Comparison of ENCODE assay signal across 9 cellular contexts in genomic region chr10:60148266-60148840, GRCh38.
DNase-seq lines count a peak whose midpoint lies in the region; ATAC-seq, FAIRE-seq and TF ChIP-seq lines count a peak whose summit lies in the region.
"Had no signal": no experiment of that assay in that cellular context is flagged by ENCODE, and none has a peak within 500 bp of the region (broad histone marks: within the 10 kb centered on the region; RNA-seq: fewer than 3 reads in every experiment).

No MANE protein-coding gene starts in this region.

- H3K27me3 ChIP-seq in bronchial epithelial cell (ENCODE audit: control insufficient read depth, insufficient read depth, low read length) (no peaks in the 10 kb centered on the region), esophagus squamous epithelium (no peaks in the 10 kb centered on the region)

- no peak for FAIRE-seq in bronchial epithelial cell (lab: Jason Lieb, UNC)

- H3K36me3 ChIP-seq in bronchial epithelial cell (ENCODE audit: control insufficient read depth, insufficient read depth, low read length) (no peaks in the 10 kb centered on the region), esophagus squamous epithelium (peaks cover 0 to 15% (median 0%) of the 10 kb centered on the region in 3 donors)
- H3K36me3 ChIP-seq: thoracic aorta had no signal

- intact Hi-C loops in esophagus squamous epithelium (cut with DNase I), result no loop called here

- peaks cover 5 to 20% (median 6%) of the 10 kb centered on the region in 3 donors for H3K4me1 ChIP-seq in esophagus squamous epithelium

- no peaks in the 10 kb centered on the region for H3K9me3 ChIP-seq in esophagus squamous epithelium
- H3K9me3 ChIP-seq: thoracic aorta had no signal

- DNase-seq in HS-27A (ENCODE audit: low read depth) (peak; percentile 23), bronchial epithelial cell (ENCODE audit: low read depth) (peak; percentile 84), left kidney (ENCODE audit: low read depth, low spot score) (peak; percentile 36), midbrain (lab: John Stamatoyannopoulos, UW) (no peak), esophagus squamous epithelium (lab: John Stamatoyannopoulos, UW) (no peak)
- DNase-seq in stimulated activated naive CD4-positive, alpha-beta T cell (lab: John Stamatoyannopoulos, UW), result no peak

- TF ChIP-seq POLR2A in esophagus squamous epithelium (IDR thresholded peaks at IDR 0.05), result no peak

- ATAC-seq in HG02970 (IDR thresholded peaks at IDR 0.05; ENCODE audit: low FRiP score, unreplicated experiment), result no peak

- H3K4me3 ChIP-seq in bronchial epithelial cell (ENCODE audit: low read depth, low read length) (no peak overlapping the region), esophagus squamous epithelium (no peak overlapping the region)
- H3K4me3 ChIP-seq: thoracic aorta had no signal

- H3K27ac ChIP-seq in 22Rv1, result peak overlapping the region; percentile 59
- H3K27ac ChIP-seq in esophagus squamous epithelium, result no peak overlapping the region
- H3K27ac ChIP-seq: thoracic aorta had no signal

- TF ChIP-seq CTCF in 22Rv1 (IDR thresholded peaks at IDR 0.05) (no peak), bronchial epithelial cell (IDR thresholded peaks at IDR 0.05; ENCODE audit: insufficient read depth, low read length, severe bottlenecking) (no peak), esophagus squamous epithelium (IDR thresholded peaks at IDR 0.05) (no peak)

Comparison
In these comparisons a context has a peak if more than half of its experiments do, and no peak if none do; other contexts are left out.
1. DNase-seq: peak in HS-27A (single experiment), bronchial epithelial cell (single experiment) and left kidney (single experiment); none in midbrain (single experiment), stimulated activated naive CD4-positive, alpha-beta T cell (0 of 6) and esophagus squamous epithelium (single experiment).